In the genomic region with DNA sequence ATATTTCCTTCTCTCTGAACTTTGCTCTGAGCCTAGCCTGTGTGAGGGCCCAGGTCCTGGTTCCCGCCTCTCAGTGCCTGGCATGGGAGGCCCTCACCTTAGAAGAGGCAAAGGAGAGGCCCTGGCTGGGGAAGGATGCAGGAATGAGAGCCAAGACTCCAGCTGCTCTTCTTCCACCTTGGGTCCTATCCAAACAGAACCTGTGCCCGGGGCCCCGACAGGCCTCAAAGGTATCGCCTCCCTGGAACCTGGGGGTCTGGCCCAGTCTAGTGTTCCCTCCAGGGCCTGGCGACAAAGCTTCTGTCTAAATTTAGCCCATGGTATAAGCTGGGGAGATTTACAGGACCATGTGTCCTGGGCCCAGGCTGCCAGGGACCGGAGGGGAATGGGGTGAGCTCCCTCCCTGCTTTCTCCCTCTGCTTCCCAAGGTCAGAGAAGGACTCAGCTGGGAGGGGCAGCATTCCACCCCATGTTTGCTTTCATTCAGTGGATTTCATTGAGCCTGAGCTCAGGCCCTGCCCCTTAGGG, we compare ENCODE assay signal across 25 cellular contexts. TPM values are rescaled to one million over a fixed set of nuclear protein-coding genes. Genes with fewer than 3 reads are reported as not detected.
DNase-seq lines count a peak whose midpoint lies in the region; ATAC-seq and TF ChIP-seq lines count a peak whose summit lies in the region.
"Had no signal": no experiment of that assay in that cellular context is flagged by ENCODE, and none has a peak within 500 bp of the region (broad histone marks: within the 10 kb centered on the region; RNA-seq: fewer than 3 reads in every experiment).

No MANE protein-coding gene starts in this region.

- H3K9me3 ChIP-seq in osteoblast (ENCODE audit: low read depth, low read length), result no peaks in the 10 kb centered on the region
- H3K9me3 ChIP-seq in upper lobe of right lung, result no peaks in the 10 kb centered on the region
- no peaks in the 10 kb centered on the region for H3K9me3 ChIP-seq in suprapubic skin
- H3K9me3 ChIP-seq: BE2C had no signal

- no peak for TF ChIP-seq EP300 in suprapubic skin (IDR thresholded peaks at IDR 0.05)

- H3K4me1 ChIP-seq in osteoblast (ENCODE audit: insufficient read depth, low read length) (no peaks in the 10 kb centered on the region), upper lobe of right lung (peaks cover 6% of the 10 kb centered on the region), suprapubic skin (peaks cover 5% of the 10 kb centered on the region)
- H3K4me1 ChIP-seq: BE2C had no signal

- no peaks in the 10 kb centered on the region for H3K36me3 Mint-ChIP-seq in natural killer cell treated with Interleukin-12 subunit alpha and Interleukin-12 subunit beta and Interleukin-15 and Interleukin-18, amount 100 ng/mL, for 72 hours
- no peaks in the 10 kb centered on the region for H3K36me3 Mint-ChIP-seq in natural killer cell
- H3K36me3 Mint-ChIP-seq: mesothelial cell of epicardium had no signal

- H4K20me1 ChIP-seq in osteoblast (ENCODE audit: insufficient read depth, low read length), result no peaks in the 10 kb centered on the region

- no peak overlapping the region for H3K27ac Mint-ChIP-seq in natural killer cell treated with Interleukin-12 subunit alpha and Interleukin-12 subunit beta and Interleukin-15 and Interleukin-18, amount 100 ng/mL, for 72 hours
- no peak overlapping the region for H3K27ac Mint-ChIP-seq in natural killer cell
- H3K27ac Mint-ChIP-seq: activated B cell treated with CpG ODN at 0.5 μM for 24 hours, mesothelial cell of epicardium, nephron had no signal

- no peak overlapping the region for H3K27ac ChIP-seq in osteoblast (ENCODE audit: low read depth, low read length)
- H3K27ac ChIP-seq in upper lobe of right lung, result no peak overlapping the region
- H3K27ac ChIP-seq in suprapubic skin, result no peak overlapping the region
- H3K27ac ChIP-seq: dorsolateral prefrontal cortex had no signal

- intact Hi-C loops in natural killer cell (cut with micrococcal nuclease) (no loop called here), left cardiac atrium (cut with DNase I) (no loop called here), upper lobe of right lung (cut with DNase I) (no loop called here)

- ATAC-seq in natural killer cell treated with Interleukin-12 subunit alpha and Interleukin-12 subunit beta and Interleukin-15 and Interleukin-18, amount 100 ng/mL, for 72 hours, result no peak
- no peak for ATAC-seq in natural killer cell
- peak; percentile 45 to 87 for ATAC-seq in left cardiac atrium
- ATAC-seq in upper lobe of right lung, result peak; percentile 40
- no peak for ATAC-seq in GM21447 (IDR thresholded peaks at IDR 0.05; ENCODE audit: unreplicated experiment)
- ATAC-seq: left lobe of liver had no signal

- TF ChIP-seq POLR2A in suprapubic skin (IDR thresholded peaks at IDR 0.05), result no peak

- TF ChIP-seq CTCF in natural killer cell (IDR thresholded peaks at IDR 0.05) (no peak), osteoblast (IDR thresholded peaks at IDR 0.05; ENCODE audit: extremely low read depth, low read depth, low read length) (no peak), upper lobe of right lung (IDR thresholded peaks at IDR 0.05) (no peak), GM10266 (IDR thresholded peaks at IDR 0.05; ENCODE audit: control insufficient read depth, insufficient read depth, low read depth, missing control alignments) (no peak), suprapubic skin (IDR thresholded peaks at IDR 0.05) (no peak)

- H3K36me3 ChIP-seq in osteoblast (ENCODE audit: insufficient read depth, low read length) (no peaks in the 10 kb centered on the region), upper lobe of right lung (no peaks in the 10 kb centered on the region), suprapubic skin (no peaks in the 10 kb centered on the region)
- H3K36me3 ChIP-seq: BE2C had no signal

- no peak overlapping the region for H3K4me2 ChIP-seq in osteoblast (ENCODE audit: insufficient read depth, low read length)

- no peaks in the 10 kb centered on the region for H3K27me3 Mint-ChIP-seq in natural killer cell treated with Interleukin-12 subunit alpha and Interleukin-12 subunit beta and Interleukin-15 and Interleukin-18, amount 100 ng/mL, for 72 hours
- peaks cover 0 to 3% of the 10 kb centered on the region in 2 donors for H3K27me3 Mint-ChIP-seq in natural killer cell (ENCODE audit: low read depth in 2 of 2)

- no peaks in the 10 kb centered on the region for H3K9me3 Mint-ChIP-seq in natural killer cell treated with Interleukin-12 subunit alpha and Interleukin-12 subunit beta and Interleukin-15 and Interleukin-18, amount 100 ng/mL, for 72 hours
- H3K9me3 Mint-ChIP-seq in natural killer cell, result no peaks in the 10 kb centered on the region
- H3K9me3 Mint-ChIP-seq: activated B cell treated with CpG ODN at 0.5 μM for 24 hours, mesothelial cell of epicardium, nephron had no signal

- WGBS in suprapubic skin, result 61% methylated on average over 6 of the region's 6 CpGs

- H3K4me3 ChIP-seq in osteoblast (ENCODE audit: insufficient read depth, low read length), result no peak overlapping the region
- H3K4me3 ChIP-seq in upper lobe of right lung, result no peak overlapping the region
- H3K4me3 ChIP-seq in suprapubic skin, result no peak overlapping the region
- H3K4me3 ChIP-seq: dorsolateral prefrontal cortex had no signal

- peak; percentile 54 for DNase-seq in natural killer cell treated with Interleukin-12 subunit alpha and Interleukin-12 subunit beta and Interleukin-15 and Interleukin-18, amount 100 ng/mL, for 72 hours (ENCODE audit: low spot score)
- DNase-seq in natural killer cell (no peak), left cardiac atrium (no peak), osteoblast (ENCODE audit: insufficient read length, low spot score, missing footprints) (peak; percentile 26), upper lobe of right lung (no peak), GM10266 (ENCODE audit: extremely low spot score) (no peak), suprapubic skin (ENCODE audit: low spot score in 2 of 2) (no peak)
- DNase-seq: activated B cell treated with CpG ODN at 0.5 μM for 24 hours; activated CD8-positive, alpha-beta memory T cell treated with anti-CD3 and anti-CD28 coated beads, Interleukin-2, amount 50 U/mL, for 4 hours; activated naive CD4-positive, alpha-beta T cell treated with anti-CD3 and anti-CD28 coated beads, Interleukin-2, amount 50 U/mL, for 16 hours; amygdala; BE2C; central memory CD4-positive, alpha-beta T cell; glutamatergic neuron; HCEC 1CT; NCI-H1092; NCI-H1930; OCI-M1; T-helper 9 cell had no signal

- no peak overlapping the region for H2AFZ ChIP-seq in osteoblast (ENCODE audit: low read length)

- H3K27me3 ChIP-seq in osteoblast (ENCODE audit: insufficient read depth, low read length) (peaks cover 30% of the 10 kb centered on the region), upper lobe of right lung (no peaks in the 10 kb centered on the region), suprapubic skin (peaks cover 6% of the 10 kb centered on the region)
- H3K27me3 ChIP-seq: BE2C had no signal

- no peaks in the 10 kb centered on the region for H3K4me1 Mint-ChIP-seq in natural killer cell treated with Interleukin-12 subunit alpha and Interleukin-12 subunit beta and Interleukin-15 and Interleukin-18, amount 100 ng/mL, for 72 hours (ENCODE audit: low read depth in 2 of 2)
- H3K4me1 Mint-ChIP-seq in natural killer cell, result no peaks in the 10 kb centered on the region
- H3K4me1 Mint-ChIP-seq: activated B cell treated with CpG ODN at 0.5 μM for 24 hours, mesothelial cell of epicardium had no signal

- H3K4me3 Mint-ChIP-seq in natural killer cell treated with Interleukin-12 subunit alpha and Interleukin-12 subunit beta and Interleukin-15 and Interleukin-18, amount 100 ng/mL, for 72 hours, result no peak overlapping the region
- no peak overlapping the region for H3K4me3 Mint-ChIP-seq in natural killer cell
- H3K4me3 Mint-ChIP-seq: activated B cell treated with CpG ODN at 0.5 μM for 24 hours, mesothelial cell of epicardium, nephron had no signal

- no peaks in the 10 kb centered on the region for H3K79me2 ChIP-seq in osteoblast (ENCODE audit: insufficient read depth, low read length)

RNA-seq across cellular contexts. Expression of a gene that starts 12.0 kb away (rescaled TPM):
- not detected for total RNA-seq in natural killer cell treated with Interleukin-12 subunit alpha and Interleukin-12 subunit beta and Interleukin-15 and Interleukin-18, amount 100 ng/mL, for 72 hours
- not detected for total RNA-seq in natural killer cell
- total RNA-seq in left cardiac atrium, result under 1 TPM; 0.16 to 0.44 TPM
- not detected in 2 replicates for total RNA-seq in osteoblast
- total RNA-seq in upper lobe of right lung, result not detected
- under 1 TPM in 1 of 4 donors, not detected in 3; 0.55 TPM for total RNA-seq in suprapubic skin
- total RNA-seq: activated B cell treated with CpG ODN at 0.5 μM for 24 hours, left lobe of liver, LHCN-M2, mesothelial cell of epicardium had no signal

RNA-seq across cellular contexts. Expression of a gene that starts 57.7 kb away (rescaled TPM):
- total RNA-seq in natural killer cell treated with Interleukin-12 subunit alpha and Interleukin-12 subunit beta and Interleukin-15 and Interleukin-18, amount 100 ng/mL, for 72 hours, result under 1 TPM in 1 of 2 donors, not detected in 1; 0.33 TPM
- total RNA-seq in natural killer cell (1 to 10 TPM in 1 of 3 donors, under 1 TPM in 1, not detected in 1; 0.56 to 1.0 TPM), left cardiac atrium (10 to 100 TPM; 47.7 to 94.5 TPM), osteoblast (0.72 and 1.5 TPM in 2 replicates), upper lobe of right lung (501 TPM), suprapubic skin (1 to 10 TPM; 1.3 to 9.7 (median 4.2) TPM)

Comparison
In these comparisons a context has a peak if more than half of its experiments do, and no peak if none do; other contexts are left out.
1. DNase-seq: peak in natural killer cell treated with Interleukin-12 subunit alpha and Interleukin-12 subunit beta and Interleukin-15 and Interleukin-18, amount 100 ng/mL, for 72 hours (single experiment) and osteoblast (single experiment); none in natural killer cell (single experiment), left cardiac atrium (single experiment), upper lobe of right lung (single experiment), GM10266 (single experiment) and suprapubic skin (0 of 2).
2. ATAC-seq: peak in left cardiac atrium (2 of 2) and upper lobe of right lung (single experiment); none in natural killer cell treated with Interleukin-12 subunit alpha and Interleukin-12 subunit beta and Interleukin-15 and Interleukin-18, amount 100 ng/mL, for 72 hours (0 of 2), natural killer cell (0 of 3) and GM21447 (single experiment).
3. RNA of a gene that starts 57.7 kb away (total RNA-seq): 501 TPM in upper lobe of right lung (single experiment) and 47.7 to 94.5 TPM in left cardiac atrium; 1.3 to 9.7 TPM in suprapubic skin, 0.72 to 1.5 TPM in osteoblast, 0.56 to 1.0 TPM in natural killer cell and 0.33 TPM in natural killer cell treated with Interleukin-12 subunit alpha and Interleukin-12 subunit beta and Interleukin-15 and Interleukin-18, amount 100 ng/mL, for 72 hours; every median in the first group is over 4 times any median in the second.